Comparison of ENCODE assay signal across 32 cellular contexts in genomic region chr15:26901036-26901435, GRCh38. TPM values are rescaled to one million over a fixed set of nuclear protein-coding genes. Genes with fewer than 3 reads are reported as not detected.
"Had no signal": no experiment of that assay in that cellular context is flagged by ENCODE, and none has a peak within 500 bp of the region (broad histone marks: within the 10 kb centered on the region; RNA-seq: fewer than 3 reads in every experiment).

No MANE protein-coding gene starts in this region.

- H3K4me3 ChIP-seq: left lung, lower lobe of right lung, neural progenitor cell, sigmoid colon, spleen, suprapubic skin, thoracic aorta, tibial artery, upper lobe of right lung had no signal

- H3K4me2 ChIP-seq: neural progenitor cell had no signal

- H3K27me3 ChIP-seq: left lung, neural progenitor cell, neutrophil, sigmoid colon, spleen, suprapubic skin, tibial artery, upper lobe of right lung had no signal

- H2AFZ ChIP-seq: neural progenitor cell, parathyroid adenoma had no signal

- H3K9ac ChIP-seq: neural progenitor cell, parathyroid adenoma had no signal

- H3K36me3 ChIP-seq: left lung, lower lobe of right lung, neural progenitor cell, neutrophil, sigmoid colon, spleen, suprapubic skin, thoracic aorta, tibial artery, upper lobe of right lung had no signal

- H3K4me1 ChIP-seq: left lung, lower lobe of right lung, neural progenitor cell, parathyroid adenoma, sigmoid colon, spleen, suprapubic skin, tibial artery, upper lobe of right lung had no signal

- H3K27ac ChIP-seq: left lung, lower lobe of right lung, neural progenitor cell, neutrophil, parathyroid adenoma, sigmoid colon, spleen, suprapubic skin, thoracic aorta, tibial artery, upper lobe of right lung had no signal

- DNase-seq: hypothalamus; immature natural killer cell; kidney; left colon; left lung; lower lobe of right lung; mammary epithelial cell; mesenchymal stem cell; naive B cell; natural killer cell; nephron progenitor cell; occipital lobe; retina; right cardiac atrium; sigmoid colon; small intestine; spleen; stimulated activated CD4-positive, alpha-beta T cell treated with anti-CD3 and anti-CD28 coated beads, Interleukin-4, amount 100 ng/mL, for 24 hours; stimulated activated naive CD4-positive, alpha-beta T cell; tibial artery; trophoblast cell; upper lobe of right lung had no signal

- H3K9me3 ChIP-seq: neutrophil had no signal

- ATAC-seq: left colon; left lung; lower lobe of right lung; natural killer cell; right cardiac atrium; stimulated activated effector memory CD8-positive, alpha-beta T cell treated with anti-CD3 and anti-CD28 coated beads, Interleukin-12 subunit alpha, Interleukin-12 subunit beta, amount 100 ng/mL, for 72 hours; upper lobe of right lung had no signal

RNA-seq across cellular contexts. Expression of gene GABRA5, which starts 34.2 kb away (rescaled TPM):
- total RNA-seq: kidney, left colon, left lung, liver, lower lobe of right lung, mammary epithelial cell, natural killer cell, osteocyte, posterior vena cava, subcutaneous adipose tissue, suprapubic skin, thoracic aorta, upper lobe of right lung had no signal
- polyA plus RNA-seq: immature natural killer cell, liver, mammary epithelial cell, sigmoid colon had no signal
